Comparison of ENCODE assay signal across 1 cellular context in the genomic region with DNA sequence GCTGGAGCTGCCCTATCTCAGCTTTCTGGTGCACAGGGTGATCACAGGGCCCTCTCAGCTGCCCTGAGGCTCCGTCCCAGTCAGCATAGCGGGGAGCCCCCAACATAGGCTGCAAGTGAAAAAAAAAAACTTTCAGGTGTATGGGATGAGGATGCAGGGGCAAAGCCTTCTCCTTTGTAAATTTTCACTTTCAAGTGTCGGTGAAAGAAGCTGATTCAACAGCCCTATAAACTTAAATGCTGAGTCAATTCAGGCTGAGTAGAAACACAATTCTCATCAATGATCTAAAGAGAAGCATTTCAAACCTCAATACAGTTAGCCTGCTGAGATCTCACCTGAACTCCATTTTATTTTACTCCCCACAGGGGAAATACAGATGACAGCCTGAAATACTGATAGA.
A peak's percentile ranks its signal among the peaks of the same experiment; 100 is the strongest.
TF ChIP-seq lines count a peak whose summit lies in the region.

No MANE protein-coding gene starts in this region.

TF ChIP-seq in H1, 55 proteins besides CTCF, POLR2A, EP300 and RAD21:
- TF ChIP-seq TAF1 (IDR thresholded peaks at IDR 0.05; ENCODE audit: low read depth, low read length) (no peak), BACH1 (IDR thresholded peaks at IDR 0.05; ENCODE audit: low read length) (0 out of 2 replicates have a peak, but pooled peaks have one; percentile 23)
